1 cellular context compared by ENCODE assay signal in the genomic region with DNA sequence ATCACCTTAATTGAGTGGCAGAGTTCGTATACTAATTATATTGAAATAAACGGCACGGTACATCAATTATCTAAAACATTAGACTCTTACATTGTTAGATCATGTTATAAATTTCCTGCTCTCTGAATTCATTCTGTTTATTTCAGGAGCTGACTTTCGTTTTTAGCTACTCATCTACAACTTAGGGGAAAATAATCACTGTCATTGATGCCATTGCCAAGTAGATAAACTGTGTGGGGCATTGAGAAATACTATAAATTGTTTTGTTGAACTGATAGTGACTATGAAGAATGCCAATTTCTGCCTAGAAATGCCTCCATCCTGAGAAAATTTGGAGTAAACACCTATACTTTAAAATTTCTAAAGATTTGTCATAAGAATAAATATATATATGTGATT.
TF ChIP-seq lines count a peak whose summit lies in the region.

No MANE protein-coding gene starts in this region.

TF ChIP-seq in GM12878, 131 proteins besides CTCF, POLR2A, EP300 and RAD21:
- no peak for TF ChIP-seq SRF (IDR thresholded peaks at IDR 0.05; ENCODE audit: low read depth in 2 of 2, low read length in 2 of 2)
- no peak for TF ChIP-seq RCOR1 (conservative IDR thresholded peaks at IDR 0.05; ENCODE audit: low read depth, low read length)
- TF ChIP-seq ASH2L (IDR thresholded peaks at IDR 0.05; ENCODE audit: borderline replicate concordance, low read depth) = no peak
- TF ChIP-seq JUND (IDR thresholded peaks at IDR 0.05; ENCODE audit: low read depth, low read length) = no peak
- TF ChIP-seq RUNX3 (IDR thresholded peaks at IDR 0.05; ENCODE audit: low read length) = no peak
- TF ChIP-seq YBX1 (IDR thresholded peaks at IDR 0.05) = no peak
- no peak for TF ChIP-seq MYC (IDR thresholded peaks at IDR 0.05; ENCODE audit: insufficient read depth, insufficient read length, insufficient replicate concordance, low read length, severe bottlenecking)
